Comparison of ENCODE assay signal across 10 cellular contexts in genomic region chr10:104259999-104260774, GRCh38. TPM values are rescaled to one million over a fixed set of nuclear protein-coding genes. Genes with fewer than 3 reads are reported as not detected.
DNase-seq lines count a peak whose midpoint lies in the region; ATAC-seq and TF ChIP-seq lines count a peak whose summit lies in the region.
"Had no signal": no experiment of that assay in that cellular context is flagged by ENCODE, and none has a peak within 500 bp of the region (broad histone marks: within the 10 kb centered on the region; RNA-seq: fewer than 3 reads in every experiment).

No MANE protein-coding gene starts in this region.

- H3K27ac ChIP-seq in adrenal gland: peak overlapping the region in 3 of 5 donors; percentile 12 to 56 (median 34)
- peak overlapping the region in 9 of 10 donors; percentile 6 to 100 (median 68) for H3K27ac ChIP-seq in heart right ventricle
- peak overlapping the region in 6 of 8 donors; percentile 4 to 63 (median 32) for H3K27ac ChIP-seq in spleen

- H3K27me3 Mint-ChIP-seq in IgD-negative memory B cell: no peaks in the 10 kb centered on the region

- no peak for TF ChIP-seq CTCF in adrenal gland (IDR thresholded peaks at IDR 0.05)
- no peak for TF ChIP-seq CTCF in heart right ventricle (IDR thresholded peaks at IDR 0.05)
- no peak for TF ChIP-seq CTCF in spleen (IDR thresholded peaks at IDR 0.05 in 8 of 11, conservative IDR thresholded peaks at IDR 0.05 in 3 of 11)

- ATAC-seq in heart right ventricle (peak in 6 of 8 donors; percentile 32 to 69 (median 53)), HG03175 (IDR thresholded peaks at IDR 0.05; ENCODE audit: unreplicated experiment) (no peak)

- H3K4me3 ChIP-seq in adrenal gland (no peak overlapping the region), heart right ventricle (no peak overlapping the region), spleen (no peak overlapping the region)

- H3K4me3 Mint-ChIP-seq in IgD-negative memory B cell: peak overlapping the region in 2 of 4 donors; percentile 34 to 35

- peaks cover 35 to 70% of the 10 kb centered on the region in 2 donors for H3K4me1 ChIP-seq in adrenal gland (replicated peaks in 1 of 2)
- peaks cover 8 to 88% (median 74%) of the 10 kb centered on the region in 9 donors for H3K4me1 ChIP-seq in heart right ventricle
- peaks cover 40 to 98% (median 83%) of the 10 kb centered on the region in 6 donors for H3K4me1 ChIP-seq in spleen

- no peaks in the 10 kb centered on the region for H3K9me3 ChIP-seq in adrenal gland (replicated peaks in 1 of 3)
- no peaks in the 10 kb centered on the region for H3K9me3 ChIP-seq in heart right ventricle
- H3K9me3 ChIP-seq in spleen: no peaks in the 10 kb centered on the region

- H3K36me3 ChIP-seq in adrenal gland (replicated peaks in 1 of 2) (peaks cover 0 to 74% of the 10 kb centered on the region in 2 donors), heart right ventricle (peaks cover 0 to 89% (median 47%) of the 10 kb centered on the region in 9 donors), spleen (peaks cover 0 to 83% (median 50%) of the 10 kb centered on the region in 6 donors)

- peaks cover 28 to 52% (median 32%) of the 10 kb centered on the region in 3 donors for H3K4me1 Mint-ChIP-seq in IgD-negative memory B cell

- TF ChIP-seq POLR2A in adrenal gland (IDR thresholded peaks at IDR 0.05) (no peak), spleen (IDR thresholded peaks at IDR 0.05) (no peak)

- no peaks in the 10 kb centered on the region for H3K9me3 Mint-ChIP-seq in IgD-negative memory B cell

- 65 to 84% (median 74%) methylated on average over 6 of the region's 6 CpGs for WGBS in adrenal gland, 4 donors
- WGBS in heart right ventricle, 2 donors: 56 to 59% methylated on average over 6 of the region's 6 CpGs
- WGBS in spleen, 5 donors: 83 to 89% (median 88%) methylated on average over 6 of the region's 6 CpGs

- H3K27ac Mint-ChIP-seq in IgD-negative memory B cell: peak overlapping the region; percentile 11 to 80 (median 27)

- DNase-seq in adrenal gland: no peak
- DNase-seq in heart right ventricle: peak in 1 of 2 donors; percentile 38
- no peak for DNase-seq in spleen
- DNase-seq in NCI-H524 treated with DMSO at 0.1 percent for 48 hours (lab: John Stamatoyannopoulos, UW): no peak
- no peak for DNase-seq in NK-92 treated with Interleukin-12 subunit alpha and Interleukin-12 subunit beta, amount 100 ng/mL, for 24 hours (lab: John Stamatoyannopoulos, UW)
- DNase-seq in SK-N-DZ (ENCODE audit: low spot score): no peak
- DNase-seq: NCI-H1105, occipital lobe had no signal

- peaks cover 2% of the 10 kb centered on the region for H3K36me3 Mint-ChIP-seq in IgD-negative memory B cell

- intact Hi-C loops in adrenal gland (cut with DNase I) (no loop called here), heart right ventricle (cut with DNase I) (loop anchor here in 2 of 10 donors (10.0 kb wide), 1 partner anchor 135 kb away; the partner anchor contains the start of gene SFR1 (in 2 of the 2)), spleen (cut with DNase I; ENCODE audit: low total_unique reads) (no loop called here)

- H3K27me3 ChIP-seq in adrenal gland: no peaks in the 10 kb centered on the region
- no peaks in the 10 kb centered on the region for H3K27me3 ChIP-seq in heart right ventricle
- no peaks in the 10 kb centered on the region for H3K27me3 ChIP-seq in spleen (replicated peaks in 1 of 7)

RNA-seq across cellular contexts. Expression of gene GSTO1, which starts 5.5 kb away (rescaled TPM):
- 101 TPM for polyA plus RNA-seq in IgD-negative memory B cell
- 100 to 1,000 TPM; 108 to 186 (median 153) TPM for total RNA-seq in adrenal gland
- polyA plus RNA-seq in adrenal gland: 100 to 1,000 TPM; 130 to 203 (median 192) TPM
- total RNA-seq in heart right ventricle: 100 to 1,000 TPM; 161 to 372 (median 220) TPM
- 100 to 1,000 TPM; 339 to 570 TPM for polyA plus RNA-seq in heart right ventricle
- 100 to 1,000 TPM in 1 of 7 donors, 10 to 100 TPM in 6; 64.4 to 104 (median 81.7) TPM for total RNA-seq in spleen
- 100 to 1,000 TPM in 2 of 3 donors, 10 to 100 TPM in 1; 88.1 to 157 (median 131) TPM for polyA plus RNA-seq in spleen
- 106 and 127 TPM in 2 replicates for polyA plus RNA-seq in SK-N-DZ (2014; cell fraction: cytosol; rRNA removed)
- polyA plus RNA-seq in SK-N-DZ (2014; cell fraction: nucleus; rRNA removed): 50.7 and 62.1 TPM in 2 replicates

RNA-seq across cellular contexts. Expression of gene GSTO2, which starts 8.8 kb away (rescaled TPM):
- polyA plus RNA-seq in IgD-negative memory B cell: 0.90 TPM
- 1 to 10 TPM; 3.7 to 8.2 (median 6.2) TPM for total RNA-seq in adrenal gland
- polyA plus RNA-seq in adrenal gland: 10 to 100 TPM in 1 of 3 donors, 1 to 10 TPM in 2; 6.5 to 13.6 (median 7.9) TPM
- total RNA-seq in heart right ventricle: 1 to 10 TPM in 4 of 10 donors, under 1 TPM in 6; 0.57 to 1.6 (median 0.97) TPM
- polyA plus RNA-seq in heart right ventricle: under 1 TPM; 0.25 to 0.51 TPM
- total RNA-seq in spleen: 1 to 10 TPM in 1 of 7 donors, under 1 TPM in 6; 0.32 to 1.4 (median 0.77) TPM
- polyA plus RNA-seq in spleen: under 1 TPM; 0.91 to 0.99 (median 0.91) TPM
- polyA plus RNA-seq in SK-N-DZ (2014; cell fraction: cytosol; rRNA removed): 1.8 TPM in 1 of 2 replicates, not detected in the other
- 0.76 TPM in 1 of 2 replicates, not detected in the other for polyA plus RNA-seq in SK-N-DZ (2014; cell fraction: nucleus; rRNA removed)

RNA-seq across cellular contexts. Expression of gene CFAP43, which starts 28.0 kb away (rescaled TPM):
- not detected for polyA plus RNA-seq in IgD-negative memory B cell
- total RNA-seq in adrenal gland: 1 to 10 TPM in 5 of 8 donors, under 1 TPM in 3; 0.28 to 2.3 (median 1.1) TPM
- 1 to 10 TPM in 2 of 3 donors, under 1 TPM in 1; 0.70 to 4.2 (median 2.3) TPM for polyA plus RNA-seq in adrenal gland
- under 1 TPM in 4 of 10 donors, not detected in 6; 0.09 to 0.15 (median 0.12) TPM for total RNA-seq in heart right ventricle
- under 1 TPM; 0.06 to 0.37 TPM for polyA plus RNA-seq in heart right ventricle
- total RNA-seq in spleen: 1 to 10 TPM in 1 of 7 donors, under 1 TPM in 5, not detected in 1; 0.13 to 1.1 (median 0.30) TPM
- polyA plus RNA-seq in spleen: under 1 TPM; 0.17 to 0.30 (median 0.22) TPM
- not detected in 2 replicates for polyA plus RNA-seq in SK-N-DZ (2014; cell fraction: cytosol; rRNA removed)
- 0.15 and 0.38 TPM in 2 replicates for polyA plus RNA-seq in SK-N-DZ (2014; cell fraction: nucleus; rRNA removed)
